Comparison of ENCODE assay signal across 11 cellular contexts in the genomic region with DNA sequence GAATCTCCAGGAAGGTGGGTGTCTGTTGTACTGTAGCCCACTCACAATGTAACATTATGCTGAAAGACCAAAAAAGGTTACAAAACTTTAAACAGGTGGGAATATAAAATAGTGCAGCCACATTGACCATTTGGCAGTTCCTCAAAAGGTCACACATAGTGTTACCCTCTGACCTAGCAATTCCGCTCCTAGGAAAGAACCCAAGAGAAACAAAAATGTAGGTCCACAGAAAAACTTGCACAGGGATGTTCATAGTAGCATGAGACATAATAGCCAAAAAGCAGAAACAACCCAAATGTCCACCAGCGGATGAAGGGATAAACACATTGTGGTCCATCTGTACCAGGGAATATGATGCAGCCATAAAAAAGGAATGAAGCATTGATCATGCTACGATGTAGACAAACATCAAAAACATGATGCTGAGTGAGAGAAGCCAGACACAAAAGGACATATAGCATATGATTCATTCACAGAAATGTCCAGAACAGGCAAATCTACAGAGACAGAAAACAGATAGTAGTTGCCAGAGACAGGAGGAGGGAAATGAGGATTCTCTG. TPM values are rescaled to one million over a fixed set of nuclear protein-coding genes. Genes with fewer than 3 reads are reported as not detected.
"Had no signal": no experiment of that assay in that cellular context is flagged by ENCODE, and none has a peak within 500 bp of the region (broad histone marks: within the 10 kb centered on the region; RNA-seq: fewer than 3 reads in every experiment).

No MANE protein-coding gene starts in this region.

- H3K4me2 ChIP-seq: KMS-11 had no signal

- FAIRE-seq: HTR-8/SVneo had no signal

- H3K27ac ChIP-seq: GM23248, KMS-11 had no signal

- H2AFZ ChIP-seq: GM23248 had no signal

- H3K4me1 ChIP-seq: HAP-1 had no signal

- H3K36me3 ChIP-seq: HAP-1 had no signal

- H3K4me3 ChIP-seq: GM23248, HAP-1 had no signal

- DNase-seq: GM23248, GOT3, H7, IMR-90, KBM-7 had no signal

- H3K9ac ChIP-seq: GM23248, KMS-11 had no signal

- ATAC-seq: HCT116 had no signal

RNA-seq across cellular contexts. Expression of a gene that starts 27.9 kb away (rescaled TPM):
- total RNA-seq: H4, HT-29 had no signal
